Comparison of ENCODE assay signal across 3 cellular contexts in genomic region chr1:44361478-44361877, GRCh38.
TF ChIP-seq lines count a peak whose summit lies in the region.

No MANE protein-coding gene starts in this region.

TF ChIP-seq in A549, 52 proteins besides CTCF, POLR2A, EP300 and RAD21 (continued from another document):
- TF ChIP-seq HMGXB4 (CRISPR knock-in tag; IDR thresholded peaks at IDR 0.05; ENCODE audit: borderline replicate concordance): no peak
TF ChIP-seq in A549: peak in this region for 1.

TF ChIP-seq in GM23338, 12 proteins besides CTCF, POLR2A, EP300 and RAD21 (continued from another document):
- TF ChIP-seq, protein P1, sequence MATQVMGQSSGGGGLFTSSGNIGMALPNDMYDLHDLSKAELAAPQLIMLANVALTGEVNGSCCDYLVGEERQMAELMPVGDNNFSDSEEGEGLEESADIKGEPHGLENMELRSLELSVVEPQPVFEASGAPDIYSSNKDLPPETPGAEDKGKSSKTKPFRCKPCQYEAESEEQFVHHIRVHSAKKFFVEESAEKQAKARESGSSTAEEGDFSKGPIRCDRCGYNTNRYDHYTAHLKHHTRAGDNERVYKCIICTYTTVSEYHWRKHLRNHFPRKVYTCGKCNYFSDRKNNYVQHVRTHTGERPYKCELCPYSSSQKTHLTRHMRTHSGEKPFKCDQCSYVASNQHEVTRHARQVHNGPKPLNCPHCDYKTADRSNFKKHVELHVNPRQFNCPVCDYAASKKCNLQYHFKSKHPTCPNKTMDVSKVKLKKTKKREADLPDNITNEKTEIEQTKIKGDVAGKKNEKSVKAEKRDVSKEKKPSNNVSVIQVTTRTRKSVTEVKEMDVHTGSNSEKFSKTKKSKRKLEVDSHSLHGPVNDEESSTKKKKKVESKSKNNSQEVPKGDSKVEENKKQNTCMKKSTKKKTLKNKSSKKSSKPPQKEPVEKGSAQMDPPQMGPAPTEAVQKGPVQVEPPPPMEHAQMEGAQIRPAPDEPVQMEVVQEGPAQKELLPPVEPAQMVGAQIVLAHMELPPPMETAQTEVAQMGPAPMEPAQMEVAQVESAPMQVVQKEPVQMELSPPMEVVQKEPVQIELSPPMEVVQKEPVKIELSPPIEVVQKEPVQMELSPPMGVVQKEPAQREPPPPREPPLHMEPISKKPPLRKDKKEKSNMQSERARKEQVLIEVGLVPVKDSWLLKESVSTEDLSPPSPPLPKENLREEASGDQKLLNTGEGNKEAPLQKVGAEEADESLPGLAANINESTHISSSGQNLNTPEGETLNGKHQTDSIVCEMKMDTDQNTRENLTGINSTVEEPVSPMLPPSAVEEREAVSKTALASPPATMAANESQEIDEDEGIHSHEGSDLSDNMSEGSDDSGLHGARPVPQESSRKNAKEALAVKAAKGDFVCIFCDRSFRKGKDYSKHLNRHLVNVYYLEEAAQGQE (IDR thresholded peaks at IDR 0.05; ENCODE audit: unreplicated experiment): no peak
- TF ChIP-seq EZH2phosphoT487 (IDR thresholded peaks at IDR 0.05; ENCODE audit: unreplicated experiment) (no peak), ZNF462 (CRISPR knock-in tag; IDR thresholded peaks at IDR 0.05) (no peak), ZNF331 (CRISPR knock-in tag; IDR thresholded peaks at IDR 0.05; ENCODE audit: low read depth) (no peak), STAT1 (IDR thresholded peaks at IDR 0.05; ENCODE audit: unreplicated experiment) (no peak), ETS1 (IDR thresholded peaks at IDR 0.05) (no peak), CREB1 (CRISPR knock-in tag; IDR thresholded peaks at IDR 0.05; ENCODE audit: low read depth) (no peak), POLR2AphosphoS5 (IDR thresholded peaks at IDR 0.05; ENCODE audit: low read depth) (no peak), EZH2 (IDR thresholded peaks at IDR 0.05; ENCODE audit: low read depth, unreplicated experiment) (no peak), JUNB (IDR thresholded peaks at IDR 0.05; ENCODE audit: unreplicated experiment) (no peak), ZNF114 (CRISPR knock-in tag; IDR thresholded peaks at IDR 0.05) (no peak)

TF ChIP-seq in WTC11, 78 proteins besides CTCF, POLR2A, EP300 and RAD21:
- TF ChIP-seq, protein P2, sequence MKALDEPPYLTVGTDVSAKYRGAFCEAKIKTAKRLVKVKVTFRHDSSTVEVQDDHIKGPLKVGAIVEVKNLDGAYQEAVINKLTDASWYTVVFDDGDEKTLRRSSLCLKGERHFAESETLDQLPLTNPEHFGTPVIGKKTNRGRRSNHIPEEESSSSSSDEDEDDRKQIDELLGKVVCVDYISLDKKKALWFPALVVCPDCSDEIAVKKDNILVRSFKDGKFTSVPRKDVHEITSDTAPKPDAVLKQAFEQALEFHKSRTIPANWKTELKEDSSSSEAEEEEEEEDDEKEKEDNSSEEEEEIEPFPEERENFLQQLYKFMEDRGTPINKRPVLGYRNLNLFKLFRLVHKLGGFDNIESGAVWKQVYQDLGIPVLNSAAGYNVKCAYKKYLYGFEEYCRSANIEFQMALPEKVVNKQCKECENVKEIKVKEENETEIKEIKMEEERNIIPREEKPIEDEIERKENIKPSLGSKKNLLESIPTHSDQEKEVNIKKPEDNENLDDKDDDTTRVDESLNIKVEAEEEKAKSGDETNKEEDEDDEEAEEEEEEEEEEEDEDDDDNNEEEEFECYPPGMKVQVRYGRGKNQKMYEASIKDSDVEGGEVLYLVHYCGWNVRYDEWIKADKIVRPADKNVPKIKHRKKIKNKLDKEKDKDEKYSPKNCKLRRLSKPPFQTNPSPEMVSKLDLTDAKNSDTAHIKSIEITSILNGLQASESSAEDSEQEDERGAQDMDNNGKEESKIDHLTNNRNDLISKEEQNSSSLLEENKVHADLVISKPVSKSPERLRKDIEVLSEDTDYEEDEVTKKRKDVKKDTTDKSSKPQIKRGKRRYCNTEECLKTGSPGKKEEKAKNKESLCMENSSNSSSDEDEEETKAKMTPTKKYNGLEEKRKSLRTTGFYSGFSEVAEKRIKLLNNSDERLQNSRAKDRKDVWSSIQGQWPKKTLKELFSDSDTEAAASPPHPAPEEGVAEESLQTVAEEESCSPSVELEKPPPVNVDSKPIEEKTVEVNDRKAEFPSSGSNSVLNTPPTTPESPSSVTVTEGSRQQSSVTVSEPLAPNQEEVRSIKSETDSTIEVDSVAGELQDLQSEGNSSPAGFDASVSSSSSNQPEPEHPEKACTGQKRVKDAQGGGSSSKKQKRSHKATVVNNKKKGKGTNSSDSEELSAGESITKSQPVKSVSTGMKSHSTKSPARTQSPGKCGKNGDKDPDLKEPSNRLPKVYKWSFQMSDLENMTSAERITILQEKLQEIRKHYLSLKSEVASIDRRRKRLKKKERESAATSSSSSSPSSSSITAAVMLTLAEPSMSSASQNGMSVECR (CRISPR knock-in tag; IDR thresholded peaks at IDR 0.05; ENCODE audit: borderline replicate concordance): no peak
- TF ChIP-seq ELF4 (CRISPR knock-in tag; IDR thresholded peaks at IDR 0.05; ENCODE audit: low read depth): no peak
- TF ChIP-seq E2F4 (CRISPR knock-in tag; IDR thresholded peaks at IDR 0.05; ENCODE audit: borderline replicate concordance, low read depth): no peak
- TF ChIP-seq RORB (CRISPR knock-in tag; IDR thresholded peaks at IDR 0.05): no peak
- TF ChIP-seq, protein P3, sequence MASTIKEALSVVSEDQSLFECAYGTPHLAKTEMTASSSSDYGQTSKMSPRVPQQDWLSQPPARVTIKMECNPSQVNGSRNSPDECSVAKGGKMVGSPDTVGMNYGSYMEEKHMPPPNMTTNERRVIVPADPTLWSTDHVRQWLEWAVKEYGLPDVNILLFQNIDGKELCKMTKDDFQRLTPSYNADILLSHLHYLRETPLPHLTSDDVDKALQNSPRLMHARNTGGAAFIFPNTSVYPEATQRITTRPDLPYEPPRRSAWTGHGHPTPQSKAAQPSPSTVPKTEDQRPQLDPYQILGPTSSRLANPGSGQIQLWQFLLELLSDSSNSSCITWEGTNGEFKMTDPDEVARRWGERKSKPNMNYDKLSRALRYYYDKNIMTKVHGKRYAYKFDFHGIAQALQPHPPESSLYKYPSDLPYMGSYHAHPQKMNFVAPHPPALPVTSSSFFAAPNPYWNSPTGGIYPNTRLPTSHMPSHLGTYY (CRISPR knock-in tag; IDR thresholded peaks at IDR 0.05): no peak
- no peak for TF ChIP-seq ZNF423 (CRISPR knock-in tag; IDR thresholded peaks at IDR 0.05)
- TF ChIP-seq OVOL2 (CRISPR knock-in tag; IDR thresholded peaks at IDR 0.05; ENCODE audit: borderline replicate concordance): no peak
- no peak for TF ChIP-seq TCF7 (CRISPR knock-in tag; IDR thresholded peaks at IDR 0.05; ENCODE audit: low read depth)
- TF ChIP-seq CREM (CRISPR knock-in tag; IDR thresholded peaks at IDR 0.05): no peak
